ENCODE assay signal across 11 cellular contexts in genomic region chr5:174145821-174146220, GRCh38.
DNase-seq lines count a peak whose midpoint lies in the region; ATAC-seq and TF ChIP-seq lines count a peak whose summit lies in the region.
"Had no signal": no experiment of that assay in that cellular context is flagged by ENCODE, and none has a peak within 500 bp of the region (broad histone marks: within the 10 kb centered on the region; RNA-seq: fewer than 3 reads in every experiment).

No MANE protein-coding gene starts in this region.

- no peak for ATAC-seq in GM19023 (IDR thresholded peaks at IDR 0.05; ENCODE audit: unreplicated experiment)

- DNase-seq in NCI-H82 (lab: John Stamatoyannopoulos, UW) (peak; percentile 40), NCI-H82 treated with DMSO at 0.1 percent for 48 hours (lab: John Stamatoyannopoulos, UW; ENCODE audit: unreplicated experiment) (no peak), NCI-H2196 (lab: John Stamatoyannopoulos, UW; ENCODE audit: unreplicated experiment) (peak; percentile 69), cerebellum (ENCODE audit: low spot score) (peak; percentile 19), pons (ENCODE audit: low spot score) (peak; percentile 97), sigmoid colon (no peak), 8988T (no peak)
- DNase-seq: dermis blood vessel endothelial cell, naive B cell, NCI-H774 had no signal

- TF ChIP-seq EP300 in sigmoid colon (IDR thresholded peaks at IDR 0.05) = no peak

- H3K9me3 ChIP-seq in sigmoid colon = no peaks in the 10 kb centered on the region

- WGBS in sigmoid colon, 2 donors = 58 to 62% methylated on average over 5 of the region's 5 CpGs

- TF ChIP-seq CTCF in sigmoid colon (IDR thresholded peaks at IDR 0.05) = no peak

- H3K27ac ChIP-seq in sigmoid colon = no peak overlapping the region

- H3K27me3 ChIP-seq in sigmoid colon = no peaks in the 10 kb centered on the region

- no peaks in the 10 kb centered on the region for H3K4me1 ChIP-seq in sigmoid colon

- no peaks in the 10 kb centered on the region for H3K36me3 ChIP-seq in sigmoid colon

- no peak for TF ChIP-seq POLR2A in sigmoid colon (IDR thresholded peaks at IDR 0.05)

- no peak overlapping the region for H3K4me3 ChIP-seq in sigmoid colon

- intact Hi-C loops in sigmoid colon (cut with DNase I) = no loop called here

Comparison
In these comparisons a context has a peak if more than half of its experiments do, and no peak if none do; other contexts are left out.
1. DNase-seq: peak in NCI-H82 (single experiment), NCI-H2196 (single experiment), cerebellum (single experiment) and pons (single experiment); none in NCI-H82 treated with DMSO at 0.1 percent for 48 hours (single experiment), sigmoid colon (single experiment) and 8988T (single experiment).